11 cellular contexts compared by ENCODE assay signal in genomic region chr3:28989646-28990089, GRCh38.
A peak's percentile ranks its signal among the peaks of the same experiment; 100 is the strongest.
DNase-seq lines count a peak whose midpoint lies in the region; ATAC-seq, FAIRE-seq and TF ChIP-seq lines count a peak whose summit lies in the region.
"Had no signal": no experiment of that assay in that cellular context is flagged by ENCODE, and none has a peak within 500 bp of the region (broad histone marks: within the 10 kb centered on the region; RNA-seq: fewer than 3 reads in every experiment).

No MANE protein-coding gene starts in this region.

- peaks cover 2% of the 10 kb centered on the region; the same call in 2 of the 3 replicates for H3K9me3 ChIP-seq in GM12878 (replicated peaks; ENCODE audit: control insufficient read depth, insufficient read depth, low read length)

- CTCF ChIA-PET in GM12878 (lab: Yijun Ruan, JAX), result interaction anchor here (1.3 kb wide), 1 partner anchor 1209 kb away, joined by 3 read pairs; no protein-coding TSS in a partner anchor
- CTCF ChIA-PET in activated CD4-positive, alpha-beta T cell treated with anti-CD3 and anti-CD28 coated beads, Interleukin-2, amount 10 ng/mL, durations not matched to agents 7 days and 5 days (lab: Charles Lee), result no interaction called here

- H3K9me3 Mint-ChIP-seq in activated CD4-positive, alpha-beta T cell treated with anti-CD3 and anti-CD28 coated beads, Interleukin-2, amount 10 ng/mL, durations not matched to agents 7 days and 5 days, result peaks cover 2% of the 10 kb centered on the region

- no peak for TF ChIP-seq CTCF in GM12878 (IDR thresholded peaks at IDR 0.05 in 2 of 3, conservative IDR thresholded peaks at IDR 0.05 in 1 of 3; ENCODE audit: control insufficient read depth in 2 of 3, extremely low read depth in 1 of 3, insufficient read depth in 1 of 3, low read depth in 3 of 3, low read length in 3 of 3)

- H3K9ac ChIP-seq in GM12878 (ENCODE audit: control insufficient read depth, insufficient read depth, low read length), result no peak overlapping the region

- H2AFZ ChIP-seq in GM12878 (ENCODE audit: control insufficient read depth, low read depth, low read length), result no peak overlapping the region

- no peak overlapping the region for H3K27ac ChIP-seq in GM12878 (ENCODE audit: control insufficient read depth, insufficient read depth)

- no peaks in the 10 kb centered on the region for H3K36me3 ChIP-seq in GM12878 (ENCODE audit: control insufficient read depth in 2 of 2, insufficient read depth in 2 of 2, low read length in 1 of 2)

- no peak overlapping the region for H3K27ac Mint-ChIP-seq in activated CD4-positive, alpha-beta T cell treated with anti-CD3 and anti-CD28 coated beads, Interleukin-2, amount 10 ng/mL, durations not matched to agents 7 days and 5 days

- POLR2A ChIA-PET in GM12878 (lab: Charles Lee), result no interaction called here
- POLR2A ChIA-PET in activated CD4-positive, alpha-beta T cell treated with anti-CD3 and anti-CD28 coated beads, Interleukin-2, amount 10 ng/mL, durations not matched to agents 7 days and 5 days (lab: Charles Lee), result no interaction called here

- no peaks in the 10 kb centered on the region for H3K36me3 Mint-ChIP-seq in activated CD4-positive, alpha-beta T cell treated with anti-CD3 and anti-CD28 coated beads, Interleukin-2, amount 10 ng/mL, durations not matched to agents 7 days and 5 days (ENCODE audit: low read depth)

- H3K4me3 ChIP-seq in GM12878, result no peak overlapping the region
- H3K4me3 ChIP-seq: lung had no signal

- ATAC-seq in GM18498 (IDR thresholded peaks at IDR 0.05; ENCODE audit: unreplicated experiment) (peak; percentile 87), GM21381 (IDR thresholded peaks at IDR 0.05; ENCODE audit: unreplicated experiment) (peak; percentile 91), HG03159 (IDR thresholded peaks at IDR 0.05; ENCODE audit: unreplicated experiment) (peak; percentile 94), GM12878 (peak; percentile 95)

- peaks cover 13% of the 10 kb centered on the region; the same call in 1 of the 2 replicates for H3K4me1 ChIP-seq in GM12878 (ENCODE audit: control insufficient read depth, insufficient read depth, low read length)

- FAIRE-seq in GM12878 (lab: Jason Lieb, UNC), result peak; percentile 87
- FAIRE-seq: TTC549 had no signal

- WGBS in GM12878 (ENCODE audit: insufficient coverage, insufficient replicate concordance, low lambda C conversion rate, missing lambda C conversion rate), result 0% methylated on average over 2 of the region's 2 CpGs

- H3K27me3 Mint-ChIP-seq in activated CD4-positive, alpha-beta T cell treated with anti-CD3 and anti-CD28 coated beads, Interleukin-2, amount 10 ng/mL, durations not matched to agents 7 days and 5 days, result no peaks in the 10 kb centered on the region

- peak in 1 of 2 experiments; percentile 28; a peak in 1 of 4 replicates for TF ChIP-seq EP300 in GM12878 (IDR thresholded peaks at IDR 0.05; ENCODE audit: borderline replicate concordance in 1 of 2, control insufficient read depth in 1 of 2, low read depth in 2 of 2, low read length in 2 of 2)

- no peaks in the 10 kb centered on the region for H4K20me1 ChIP-seq in GM12878 (ENCODE audit: control insufficient read depth, insufficient read depth)

- in situ Hi-C loops in GM12878 (cut with MboI), result no loop called here

- SMC1A ChIA-PET in GM12878 (lab: Charles Lee; ENCODE audit: uncharacterized antibody, unreplicated experiment), result no interaction called here

- H3K27me3 ChIP-seq in GM12878 (replicated peaks in 1 of 2; ENCODE audit: control insufficient read depth in 2 of 2, insufficient read depth in 2 of 2, low read length in 1 of 2), result no peaks in the 10 kb centered on the region

- DNase-seq in GM12878 (ENCODE audit: low read depth, low spot score) (peak; percentile 32), anterior cingulate cortex (lab: John Stamatoyannopoulos, UW) (no peak), occipital lobe (lab: John Stamatoyannopoulos, UW) (no peak), SIG-M5 treated with dmso at 0.1 percent for 504 hours (lab: John Stamatoyannopoulos, UW; ENCODE audit: unreplicated experiment) (no peak)
- no peak for DNase-seq in activated CD4-positive, alpha-beta T cell treated with anti-CD3 and anti-CD28 coated beads, Interleukin-2, amount 10 ng/mL, durations not matched to agents 7 days and 5 days
- DNase-seq: stimulated activated CD4-positive, alpha-beta T cell treated with anti-CD3 and anti-CD28 coated beads, Interleukin-2, amount 100 ng/mL, for 24 hours had no signal

- BruUV-seq in GM12878 (replicated peaks; lab: Mats Ljungman, UMichigan), result no TSS peak

- H3K4me3 Mint-ChIP-seq in activated CD4-positive, alpha-beta T cell treated with anti-CD3 and anti-CD28 coated beads, Interleukin-2, amount 10 ng/mL, durations not matched to agents 7 days and 5 days, result no peak overlapping the region

- no peaks in the 10 kb centered on the region for H3K4me1 Mint-ChIP-seq in activated CD4-positive, alpha-beta T cell treated with anti-CD3 and anti-CD28 coated beads, Interleukin-2, amount 10 ng/mL, durations not matched to agents 7 days and 5 days

- H3K4me2 ChIP-seq in GM12878 (ENCODE audit: control insufficient read depth, insufficient read depth), result 0 out of 2 replicates have a peak overlapping the region, but pooled peaks have one; percentile 62

- TF ChIP-seq POLR2A in GM12878 (IDR thresholded peaks at IDR 0.05; ENCODE audit: low read depth, low read length), result no peak

- RAD21 ChIA-PET in GM12878 (lab: Charles Lee; ENCODE audit: unreplicated experiment), result no interaction called here

- intact Hi-C loops in GM12878 (cut with micrococcal nuclease; ENCODE audit: unreplicated experiment), result loop anchor here (2.0 to 10.0 kb wide), 2 partner anchors 73 to 295 kb away; partner anchors contain the start of gene RBMS3

- H3K79me2 ChIP-seq in GM12878 (ENCODE audit: control insufficient read depth, insufficient read depth, low read length), result no peaks in the 10 kb centered on the region

- TF ChIP-seq RAD21 in GM12878 (IDR thresholded peaks at IDR 0.05; ENCODE audit: insufficient read depth, low read depth, low read length), result no peak

TF ChIP-seq in GM12878, 131 proteins besides CTCF, POLR2A, EP300 and RAD21:
- TF ChIP-seq NFIC (IDR thresholded peaks at IDR 0.05; ENCODE audit: low read depth, low read length), result peak; percentile 44; the same call in 1 of the 2 replicates
- TF ChIP-seq TBL1XR1 (IDR thresholded peaks at IDR 0.05; ENCODE audit: low read depth, low read length), result no peak
- peak; percentile 21; the same call in 1 of the 2 replicates for TF ChIP-seq JUNB (IDR thresholded peaks at IDR 0.05)
- peak in 1 of 2 experiments; percentile 29; a peak in 1 of 4 replicates for TF ChIP-seq BHLHE40 (IDR thresholded peaks at IDR 0.05; ENCODE audit: borderline replicate concordance in 1 of 2, low read depth in 2 of 2, low read length in 1 of 2)
- no peak for TF ChIP-seq KDM1A (IDR thresholded peaks at IDR 0.05; ENCODE audit: borderline replicate concordance)
- no peak for TF ChIP-seq RAD51 (IDR thresholded peaks at IDR 0.05)
- TF ChIP-seq IKZF2 (IDR thresholded peaks at IDR 0.05), result peak in 1 of 2 experiments; percentile 12; a peak in 1 of 4 replicates
- no peak for TF ChIP-seq SMAD1 (IDR thresholded peaks at IDR 0.05; ENCODE audit: low read depth, partially characterized antibody)
- TF ChIP-seq SPI1 (IDR thresholded peaks at IDR 0.05; ENCODE audit: borderline replicate concordance, insufficient read depth, low read depth, low read length), result peak; percentile 35; the same call in 1 of the 2 replicates
- TF ChIP-seq HSF1 (IDR thresholded peaks at IDR 0.05; ENCODE audit: low read depth, low read length), result no peak
